Comparison of ENCODE assay signal across 9 cellular contexts in genomic region chr15:87752250-87752951, GRCh38.
A peak's percentile ranks its signal among the peaks of the same experiment; 100 is the strongest.
DNase-seq lines count a peak whose midpoint lies in the region; ATAC-seq lines count a peak whose summit lies in the region.
"Had no signal": no experiment of that assay in that cellular context is flagged by ENCODE, and none has a peak within 500 bp of the region (broad histone marks: within the 10 kb centered on the region; RNA-seq: fewer than 3 reads in every experiment).

No MANE protein-coding gene starts in this region.

- H3K27me3 Mint-ChIP-seq in activated T-helper 17 cell treated with anti-CD3 and anti-CD28 coated beads, Interleukin-2, amount 50 U/mL, for 72 hours: peaks cover 13% of the 10 kb centered on the region

- H3K4me1 Mint-ChIP-seq in activated T-helper 17 cell treated with anti-CD3 and anti-CD28 coated beads, Interleukin-2, amount 50 U/mL, for 72 hours: no peaks in the 10 kb centered on the region

- in situ Hi-C loops in G401 (cut with HindIII; ENCODE audit: low sequenced_read_pairs): no loop called here

- peaks cover 4% of the 10 kb centered on the region for H3K9me3 Mint-ChIP-seq in activated T-helper 17 cell treated with anti-CD3 and anti-CD28 coated beads, Interleukin-2, amount 50 U/mL, for 72 hours
- H3K9me3 Mint-ChIP-seq: natural killer cell treated with Interleukin-12 subunit alpha and Interleukin-12 subunit beta and Interleukin-15 and Interleukin-18, amount 100 ng/mL, for 72 hours had no signal

- peak; percentile 12 for ATAC-seq in activated T-helper 17 cell treated with anti-CD3 and anti-CD28 coated beads, Interleukin-2, amount 50 U/mL, for 72 hours (replicated peaks)
- ATAC-seq: natural killer cell treated with Interleukin-12 subunit alpha and Interleukin-12 subunit beta and Interleukin-15 and Interleukin-18, amount 100 ng/mL, for 72 hours had no signal

- H3K36me3 Mint-ChIP-seq in activated T-helper 17 cell treated with anti-CD3 and anti-CD28 coated beads, Interleukin-2, amount 50 U/mL, for 72 hours (ENCODE audit: low read depth): no peaks in the 10 kb centered on the region
- H3K36me3 Mint-ChIP-seq: natural killer cell treated with Interleukin-12 subunit alpha and Interleukin-12 subunit beta and Interleukin-15 and Interleukin-18, amount 100 ng/mL, for 72 hours had no signal

- H3K27ac Mint-ChIP-seq in activated T-helper 17 cell treated with anti-CD3 and anti-CD28 coated beads, Interleukin-2, amount 50 U/mL, for 72 hours: no peak overlapping the region
- H3K27ac Mint-ChIP-seq: natural killer cell treated with Interleukin-12 subunit alpha and Interleukin-12 subunit beta and Interleukin-15 and Interleukin-18, amount 100 ng/mL, for 72 hours had no signal

- DNase-seq in AG08396 (ENCODE audit: low spot score) (peak; percentile 34), HPDE6-E6E7 (ENCODE audit: extremely low spot score) (peak; percentile 26), kidney tubule cell (ENCODE audit: low spot score) (peak; percentile 96), C1 segment of cervical spinal cord (lab: John Stamatoyannopoulos, UW) (no peak), NOMO-1 treated with DMSO at 0.1 percent for 48 hours (lab: John Stamatoyannopoulos, UW; ENCODE audit: unreplicated experiment) (no peak), GM19240 (ENCODE audit: insufficient read length, low spot score) (no peak), G401 (ENCODE audit: low spot score) (no peak)

- H3K4me3 Mint-ChIP-seq in activated T-helper 17 cell treated with anti-CD3 and anti-CD28 coated beads, Interleukin-2, amount 50 U/mL, for 72 hours: no peak overlapping the region
- H3K4me3 Mint-ChIP-seq: natural killer cell treated with Interleukin-12 subunit alpha and Interleukin-12 subunit beta and Interleukin-15 and Interleukin-18, amount 100 ng/mL, for 72 hours had no signal

Comparison
In these comparisons a context has a peak if more than half of its experiments do, and no peak if none do; other contexts are left out.
1. DNase-seq: peak in AG08396 (single experiment), HPDE6-E6E7 (single experiment) and kidney tubule cell (single experiment); none in C1 segment of cervical spinal cord (0 of 14), NOMO-1 treated with DMSO at 0.1 percent for 48 hours (single experiment), GM19240 (single experiment) and G401 (single experiment).